Comparison of ENCODE assay signal across 8 cellular contexts in genomic region chr13:114131581-114132418, GRCh38. TPM values are rescaled to one million over a fixed set of nuclear protein-coding genes. Genes with fewer than 3 reads are reported as not detected.
DNase-seq lines count a peak whose midpoint lies in the region; TF ChIP-seq lines count a peak whose summit lies in the region.

No MANE protein-coding gene starts in this region.

- peak overlapping the region; percentile 98 for H3K27ac Mint-ChIP-seq in osteocyte (ENCODE audit: unreplicated experiment)

- H3K4me3 ChIP-seq in HL-60 (replicated peaks; ENCODE audit: insufficient read depth, low read length), result peak overlapping the region; percentile 62
- peak overlapping the region; percentile 92 to 98 for H3K4me3 ChIP-seq in foreskin fibroblast (ENCODE audit: low read depth in 1 of 2, low read length in 2 of 2)

- no peaks in the 10 kb centered on the region for H3K36me3 Mint-ChIP-seq in osteocyte (ENCODE audit: unreplicated experiment)

- H3K4me3 Mint-ChIP-seq in osteocyte (ENCODE audit: unreplicated experiment), result peak overlapping the region; percentile 94

- H3K27me3 ChIP-seq in HL-60 (ENCODE audit: insufficient read depth, poor library complexity, severe bottlenecking), result no peaks in the 10 kb centered on the region

- H3K27me3 Mint-ChIP-seq in osteocyte (ENCODE audit: unreplicated experiment), result no peaks in the 10 kb centered on the region

- DNase-seq in AG08396 (ENCODE audit: low spot score) (peak; percentile 53), HL-60 (ENCODE audit: low read depth in 1 of 2, low spot score in 1 of 2) (peak in 1 of 2 experiments; percentile 78), foreskin fibroblast (peak in 1 of 2 donors; percentile 56), osteocyte (ENCODE audit: extremely low spot score, unreplicated experiment) (no peak), NCI-H226 (no peak), NCI-H1105 (lab: John Stamatoyannopoulos, UW) (no peak)
- peak; percentile 50 for DNase-seq in activated CD8-positive, alpha-beta memory T cell treated with anti-CD3 and anti-CD28 coated beads, Interleukin-2, amount 50 U/mL, for 4 hours

- peaks cover 46% of the 10 kb centered on the region for H3K4me1 Mint-ChIP-seq in osteocyte (ENCODE audit: unreplicated experiment)

- peak overlapping the region; percentile 78 for H3K27ac ChIP-seq in HL-60 (replicated peaks)

- TF ChIP-seq CTCF in HL-60 (IDR thresholded peaks at IDR 0.05; ENCODE audit: insufficient read depth, low read length) (no peak), foreskin fibroblast (IDR thresholded peaks at IDR 0.05; ENCODE audit: low read depth, low read length) (no peak), osteocyte (IDR thresholded peaks at IDR 0.05) (no peak)

- no peaks in the 10 kb centered on the region for H3K9me3 Mint-ChIP-seq in osteocyte (ENCODE audit: unreplicated experiment)

- peak; percentile 23 for TF ChIP-seq POLR2A in GM19193 (IDR thresholded peaks at IDR 0.05; ENCODE audit: extremely low read depth, insufficient read depth, insufficient read length)

RNA-seq across cellular contexts. Expression of gene RASA3, which starts 0.6 kb away (rescaled TPM):
- total RNA-seq in osteocyte, result 44.8 and 45.5 TPM in 2 replicates

RNA-seq across cellular contexts. Expression of gene CFAP97D2, which starts 47.3 kb away (rescaled TPM):
- total RNA-seq in osteocyte, result not detected in 2 replicates

Comparison
In these comparisons a context has a peak if more than half of its experiments do, and no peak if none do; other contexts are left out.
1. DNase-seq: peak in AG08396 (single experiment) and activated CD8-positive, alpha-beta memory T cell treated with anti-CD3 and anti-CD28 coated beads, Interleukin-2, amount 50 U/mL, for 4 hours (single experiment); none in osteocyte (single experiment), NCI-H226 (single experiment) and NCI-H1105 (single experiment).